ENCODE assay signal across 8 cellular contexts in genomic region chr1:114535401-114535800, GRCh38.
"Had no signal": no experiment of that assay in that cellular context is flagged by ENCODE, and none has a peak within 500 bp of the region (broad histone marks: within the 10 kb centered on the region; RNA-seq: fewer than 3 reads in every experiment).

No MANE protein-coding gene starts in this region.

- H3K4me2 ChIP-seq: GM23338 had no signal

- H3K4me3 ChIP-seq: GM23338 had no signal

- ATAC-seq: GM23338 had no signal

- FAIRE-seq: H1, H54, HTR-8/SVneo had no signal

- DNase-seq: H9, HCEC 1CT, IMR-90, KBM-7 had no signal

- H2AFZ ChIP-seq: GM23338 had no signal
